ENCODE assay signal across 7 cellular contexts in genomic region chr10:109773818-109774440, GRCh38.
A peak's percentile ranks its signal among the peaks of the same experiment; 100 is the strongest.
DNase-seq lines count a peak whose midpoint lies in the region; ATAC-seq and TF ChIP-seq lines count a peak whose summit lies in the region.

No MANE protein-coding gene starts in this region.

- no peak overlapping the region for H3K27ac Mint-ChIP-seq in activated T-cell treated with anti-CD3 and anti-CD28 coated beads, Interleukin-2, amount 50 U/mL, for 72 hours

- H3K27me3 Mint-ChIP-seq in activated T-cell treated with anti-CD3 and anti-CD28 coated beads, Interleukin-2, amount 50 U/mL, for 72 hours (ENCODE audit: low read depth), result no peaks in the 10 kb centered on the region

- H3K27me3 ChIP-seq in left lung, result no peaks in the 10 kb centered on the region

- H3K4me1 Mint-ChIP-seq in activated T-cell treated with anti-CD3 and anti-CD28 coated beads, Interleukin-2, amount 50 U/mL, for 72 hours (ENCODE audit: low read depth), result no peaks in the 10 kb centered on the region

- H3K27ac ChIP-seq in left lung, result no peak overlapping the region

- H3K36me3 Mint-ChIP-seq in activated T-cell treated with anti-CD3 and anti-CD28 coated beads, Interleukin-2, amount 50 U/mL, for 72 hours (ENCODE audit: insufficient read depth in 2 of 2), result no peaks in the 10 kb centered on the region

- no peaks in the 10 kb centered on the region for H3K9me3 ChIP-seq in left lung

- no peaks in the 10 kb centered on the region for H3K9me3 Mint-ChIP-seq in activated T-cell treated with anti-CD3 and anti-CD28 coated beads, Interleukin-2, amount 50 U/mL, for 72 hours

- intact Hi-C loops in left lung (cut with DNase I), result no loop called here

- no peaks in the 10 kb centered on the region for H3K36me3 ChIP-seq in left lung

- DNase-seq in HT-29 (ENCODE audit: low spot score) (peak; percentile 51), left lung (no peak), ureter (ENCODE audit: low spot score) (no peak)
- no peak for DNase-seq in activated T-cell treated with anti-CD3 and anti-CD28 coated beads, Interleukin-2, amount 50 U/mL, for 72 hours

- no peak overlapping the region for H3K4me3 Mint-ChIP-seq in activated T-cell treated with anti-CD3 and anti-CD28 coated beads, Interleukin-2, amount 50 U/mL, for 72 hours

- no peak overlapping the region for H3K4me3 ChIP-seq in GM12875 (ENCODE audit: low read depth, low read length)
- H3K4me3 ChIP-seq in WI38 (ENCODE audit: low read depth, low read length), result no peak overlapping the region
- H3K4me3 ChIP-seq in left lung, result no peak overlapping the region

- ATAC-seq in left lung, result peak; percentile 23
- ATAC-seq in GM18520 (IDR thresholded peaks at IDR 0.05; ENCODE audit: unreplicated experiment), result no peak
- ATAC-seq in activated T-cell treated with anti-CD3 and anti-CD28 coated beads, Interleukin-2, amount 50 U/mL, for 72 hours (replicated peaks in 1 of 2), result no peak

- H3K4me1 ChIP-seq in left lung, result no peaks in the 10 kb centered on the region

- TF ChIP-seq CTCF in GM12875 (IDR thresholded peaks at IDR 0.05; ENCODE audit: borderline replicate concordance, insufficient read depth, low read depth, low read length) (peak; percentile 43; the same call in 1 of the 2 replicates), WI38 (IDR thresholded peaks at IDR 0.05; ENCODE audit: low read depth, low read length) (peak; percentile 21; the same call in 1 of the 2 replicates), left lung (IDR thresholded peaks at IDR 0.05) (peak in 1 of 2 donors; percentile 30)
